In genomic region chr17:67993153-67993997, GRCh38 we compare ENCODE assay signal across 1 cellular context.
TF ChIP-seq lines count a peak whose summit lies in the region.

No MANE protein-coding gene starts in this region.

TF ChIP-seq in HepG2, 621 proteins besides CTCF, POLR2A, EP300 and RAD21 (continued from another document and continues in another):
- TF ChIP-seq, protein P1, sequence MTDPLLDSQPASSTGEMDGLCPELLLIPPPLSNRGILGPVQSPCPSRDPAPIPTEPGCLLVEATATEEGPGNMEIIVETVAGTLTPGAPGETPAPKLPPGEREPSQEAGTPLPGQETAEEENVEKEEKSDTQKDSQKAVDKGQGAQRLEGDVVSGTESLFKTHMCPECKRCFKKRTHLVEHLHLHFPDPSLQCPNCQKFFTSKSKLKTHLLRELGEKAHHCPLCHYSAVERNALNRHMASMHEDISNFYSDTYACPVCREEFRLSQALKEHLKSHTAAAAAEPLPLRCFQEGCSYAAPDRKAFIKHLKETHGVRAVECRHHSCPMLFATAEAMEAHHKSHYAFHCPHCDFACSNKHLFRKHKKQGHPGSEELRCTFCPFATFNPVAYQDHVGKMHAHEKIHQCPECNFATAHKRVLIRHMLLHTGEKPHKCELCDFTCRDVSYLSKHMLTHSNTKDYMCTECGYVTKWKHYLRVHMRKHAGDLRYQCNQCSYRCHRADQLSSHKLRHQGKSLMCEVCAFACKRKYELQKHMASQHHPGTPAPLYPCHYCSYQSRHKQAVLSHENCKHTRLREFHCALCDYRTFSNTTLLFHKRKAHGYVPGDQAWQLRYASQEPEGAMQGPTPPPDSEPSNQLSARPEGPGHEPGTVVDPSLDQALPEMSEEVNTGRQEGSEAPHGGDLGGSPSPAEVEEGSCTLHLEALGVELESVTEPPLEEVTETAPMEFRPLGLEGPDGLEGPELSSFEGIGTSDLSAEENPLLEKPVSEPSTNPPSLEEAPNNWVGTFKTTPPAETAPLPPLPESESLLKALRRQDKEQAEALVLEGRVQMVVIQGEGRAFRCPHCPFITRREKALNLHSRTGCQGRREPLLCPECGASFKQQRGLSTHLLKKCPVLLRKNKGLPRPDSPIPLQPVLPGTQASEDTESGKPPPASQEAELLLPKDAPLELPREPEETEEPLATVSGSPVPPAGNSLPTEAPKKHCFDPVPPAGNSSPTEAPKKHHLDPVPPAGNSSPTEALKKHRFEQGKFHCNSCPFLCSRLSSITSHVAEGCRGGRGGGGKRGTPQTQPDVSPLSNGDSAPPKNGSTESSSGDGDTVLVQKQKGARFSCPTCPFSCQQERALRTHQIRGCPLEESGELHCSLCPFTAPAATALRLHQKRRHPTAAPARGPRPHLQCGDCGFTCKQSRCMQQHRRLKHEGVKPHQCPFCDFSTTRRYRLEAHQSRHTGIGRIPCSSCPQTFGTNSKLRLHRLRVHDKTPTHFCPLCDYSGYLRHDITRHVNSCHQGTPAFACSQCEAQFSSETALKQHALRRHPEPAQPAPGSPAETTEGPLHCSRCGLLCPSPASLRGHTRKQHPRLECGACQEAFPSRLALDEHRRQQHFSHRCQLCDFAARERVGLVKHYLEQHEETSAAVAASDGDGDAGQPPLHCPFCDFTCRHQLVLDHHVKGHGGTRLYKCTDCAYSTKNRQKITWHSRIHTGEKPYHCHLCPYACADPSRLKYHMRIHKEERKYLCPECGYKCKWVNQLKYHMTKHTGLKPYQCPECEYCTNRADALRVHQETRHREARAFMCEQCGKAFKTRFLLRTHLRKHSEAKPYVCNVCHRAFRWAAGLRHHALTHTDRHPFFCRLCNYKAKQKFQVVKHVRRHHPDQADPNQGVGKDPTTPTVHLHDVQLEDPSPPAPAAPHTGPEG (CRISPR knock-in tag; IDR thresholded peaks at IDR 0.05), result 0 out of 2 replicates have a peak, but pooled peaks have one; percentile 6
- no peak for TF ChIP-seq CHCHD3 (CRISPR knock-in tag; IDR thresholded peaks at IDR 0.05)
- TF ChIP-seq HDAC1 (CRISPR knock-in tag; IDR thresholded peaks at IDR 0.05), result peak; percentile 59
- TF ChIP-seq ZNF83 (CRISPR knock-in tag; IDR thresholded peaks at IDR 0.05; ENCODE audit: borderline replicate concordance), result no peak; the same call in 1 of the 2 replicates
- no peak for TF ChIP-seq ZBTB33 (CRISPR knock-in tag; IDR thresholded peaks at IDR 0.05)
- TF ChIP-seq JARID2 (CRISPR knock-in tag; IDR thresholded peaks at IDR 0.05; ENCODE audit: insufficient replicate concordance), result no peak
- TF ChIP-seq, protein P2, sequence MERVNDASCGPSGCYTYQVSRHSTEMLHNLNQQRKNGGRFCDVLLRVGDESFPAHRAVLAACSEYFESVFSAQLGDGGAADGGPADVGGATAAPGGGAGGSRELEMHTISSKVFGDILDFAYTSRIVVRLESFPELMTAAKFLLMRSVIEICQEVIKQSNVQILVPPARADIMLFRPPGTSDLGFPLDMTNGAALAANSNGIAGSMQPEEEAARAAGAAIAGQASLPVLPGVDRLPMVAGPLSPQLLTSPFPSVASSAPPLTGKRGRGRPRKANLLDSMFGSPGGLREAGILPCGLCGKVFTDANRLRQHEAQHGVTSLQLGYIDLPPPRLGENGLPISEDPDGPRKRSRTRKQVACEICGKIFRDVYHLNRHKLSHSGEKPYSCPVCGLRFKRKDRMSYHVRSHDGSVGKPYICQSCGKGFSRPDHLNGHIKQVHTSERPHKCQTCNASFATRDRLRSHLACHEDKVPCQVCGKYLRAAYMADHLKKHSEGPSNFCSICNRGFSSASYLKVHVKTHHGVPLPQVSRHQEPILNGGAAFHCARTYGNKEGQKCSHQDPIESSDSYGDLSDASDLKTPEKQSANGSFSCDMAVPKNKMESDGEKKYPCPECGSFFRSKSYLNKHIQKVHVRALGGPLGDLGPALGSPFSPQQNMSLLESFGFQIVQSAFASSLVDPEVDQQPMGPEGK (CRISPR knock-in tag; IDR thresholded peaks at IDR 0.05), result 0 out of 2 replicates have a peak, but pooled peaks have one; percentile 22
- TF ChIP-seq CHD4 (IDR thresholded peaks at IDR 0.05; ENCODE audit: borderline replicate concordance, low read length), result no peak
- TF ChIP-seq, protein P3, sequence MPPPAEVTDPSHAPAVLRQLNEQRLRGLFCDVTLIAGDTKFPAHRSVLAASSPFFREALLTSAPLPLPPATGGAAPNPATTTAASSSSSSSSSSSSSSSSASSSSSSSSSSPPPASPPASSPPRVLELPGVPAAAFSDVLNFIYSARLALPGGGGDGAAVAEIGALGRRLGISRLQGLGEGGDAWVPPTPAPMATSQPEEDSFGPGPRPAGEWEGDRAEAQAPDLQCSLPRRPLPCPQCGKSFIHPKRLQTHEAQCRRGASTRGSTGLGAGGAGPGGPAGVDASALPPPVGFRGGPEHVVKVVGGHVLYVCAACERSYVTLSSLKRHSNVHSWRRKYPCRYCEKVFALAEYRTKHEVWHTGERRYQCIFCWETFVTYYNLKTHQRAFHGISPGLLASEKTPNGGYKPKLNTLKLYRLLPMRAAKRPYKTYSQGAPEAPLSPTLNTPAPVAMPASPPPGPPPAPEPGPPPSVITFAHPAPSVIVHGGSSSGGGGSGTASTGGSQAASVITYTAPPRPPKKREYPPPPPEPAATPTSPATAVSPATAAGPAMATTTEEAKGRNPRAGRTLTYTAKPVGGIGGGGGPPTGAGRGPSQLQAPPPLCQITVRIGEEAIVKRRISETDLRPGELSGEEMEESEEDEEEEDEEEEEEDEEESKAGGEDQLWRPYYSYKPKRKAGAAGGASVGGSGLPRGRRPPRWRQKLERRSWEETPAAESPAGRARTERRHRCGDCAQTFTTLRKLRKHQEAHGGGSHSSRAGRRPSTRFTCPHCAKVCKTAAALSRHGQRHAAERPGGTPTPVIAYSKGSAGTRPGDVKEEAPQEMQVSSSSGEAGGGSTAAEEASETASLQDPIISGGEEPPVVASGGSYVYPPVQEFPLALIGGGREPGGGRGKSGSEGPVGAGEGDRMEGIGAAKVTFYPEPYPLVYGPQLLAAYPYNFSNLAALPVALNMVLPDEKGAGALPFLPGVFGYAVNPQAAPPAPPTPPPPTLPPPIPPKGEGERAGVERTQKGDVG (CRISPR knock-in tag; IDR thresholded peaks at IDR 0.05; ENCODE audit: borderline replicate concordance), result no peak
- TF ChIP-seq RBAK (CRISPR knock-in tag; IDR thresholded peaks at IDR 0.05), result no peak
- no peak for TF ChIP-seq ONECUT2 (CRISPR knock-in tag; IDR thresholded peaks at IDR 0.05)
- TF ChIP-seq, protein P4, sequence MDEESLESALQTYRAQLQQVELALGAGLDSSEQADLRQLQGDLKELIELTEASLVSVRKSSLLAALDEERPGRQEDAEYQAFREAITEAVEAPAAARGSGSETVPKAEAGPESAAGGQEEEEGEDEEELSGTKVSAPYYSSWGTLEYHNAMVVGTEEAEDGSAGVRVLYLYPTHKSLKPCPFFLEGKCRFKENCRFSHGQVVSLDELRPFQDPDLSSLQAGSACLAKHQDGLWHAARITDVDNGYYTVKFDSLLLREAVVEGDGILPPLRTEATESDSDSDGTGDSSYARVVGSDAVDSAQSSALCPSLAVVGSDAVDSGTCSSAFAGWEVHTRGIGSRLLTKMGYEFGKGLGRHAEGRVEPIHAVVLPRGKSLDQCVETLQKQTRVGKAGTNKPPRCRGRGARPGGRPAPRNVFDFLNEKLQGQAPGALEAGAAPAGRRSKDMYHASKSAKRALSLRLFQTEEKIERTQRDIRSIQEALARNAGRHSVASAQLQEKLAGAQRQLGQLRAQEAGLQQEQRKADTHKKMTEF (CRISPR knock-in tag; IDR thresholded peaks at IDR 0.05), result peak; percentile 72; the same call in 1 of the 2 replicates
- no peak for TF ChIP-seq HHEX (CRISPR knock-in tag; IDR thresholded peaks at IDR 0.05)
- TF ChIP-seq ZNF44 (CRISPR knock-in tag; IDR thresholded peaks at IDR 0.05), result no peak
- TF ChIP-seq, protein P5, sequence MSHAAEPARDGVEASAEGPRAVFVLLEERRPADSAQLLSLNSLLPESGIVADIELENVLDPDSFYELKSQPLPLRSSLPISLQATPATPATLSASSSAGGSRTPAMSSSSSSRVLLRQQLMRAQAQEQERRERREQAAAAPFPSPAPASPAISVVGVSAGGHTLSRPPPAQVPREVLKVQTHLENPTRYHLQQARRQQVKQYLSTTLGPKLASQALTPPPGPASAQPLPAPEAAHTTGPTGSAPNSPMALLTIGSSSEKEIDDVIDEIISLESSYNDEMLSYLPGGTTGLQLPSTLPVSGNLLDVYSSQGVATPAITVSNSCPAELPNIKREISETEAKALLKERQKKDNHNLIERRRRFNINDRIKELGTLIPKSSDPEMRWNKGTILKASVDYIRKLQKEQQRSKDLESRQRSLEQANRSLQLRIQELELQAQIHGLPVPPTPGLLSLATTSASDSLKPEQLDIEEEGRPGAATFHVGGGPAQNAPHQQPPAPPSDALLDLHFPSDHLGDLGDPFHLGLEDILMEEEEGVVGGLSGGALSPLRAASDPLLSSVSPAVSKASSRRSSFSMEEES (CRISPR knock-in tag; IDR thresholded peaks at IDR 0.05), result no peak
- no peak for TF ChIP-seq ZNF576 (CRISPR knock-in tag; IDR thresholded peaks at IDR 0.05)
- TF ChIP-seq TCF7L2 (IDR thresholded peaks at IDR 0.05; ENCODE audit: low read depth, low read length), result no peak
- no peak for TF ChIP-seq USF2 (IDR thresholded peaks at IDR 0.05; ENCODE audit: low read depth, low read length)
- no peak for TF ChIP-seq USF2 (CRISPR knock-in tag; IDR thresholded peaks at IDR 0.05; ENCODE audit: borderline replicate concordance)
- TF ChIP-seq GABPA (IDR thresholded peaks at IDR 0.05; ENCODE audit: low read depth, low read length), result peak; percentile 83
- peak; percentile 23; the same call in 1 of the 2 replicates for TF ChIP-seq GABPA (CRISPR knock-in tag; IDR thresholded peaks at IDR 0.05; ENCODE audit: low read depth)
- no peak for TF ChIP-seq ZNF674 (CRISPR knock-in tag; IDR thresholded peaks at IDR 0.05; ENCODE audit: low read depth)
- TF ChIP-seq, protein P6, sequence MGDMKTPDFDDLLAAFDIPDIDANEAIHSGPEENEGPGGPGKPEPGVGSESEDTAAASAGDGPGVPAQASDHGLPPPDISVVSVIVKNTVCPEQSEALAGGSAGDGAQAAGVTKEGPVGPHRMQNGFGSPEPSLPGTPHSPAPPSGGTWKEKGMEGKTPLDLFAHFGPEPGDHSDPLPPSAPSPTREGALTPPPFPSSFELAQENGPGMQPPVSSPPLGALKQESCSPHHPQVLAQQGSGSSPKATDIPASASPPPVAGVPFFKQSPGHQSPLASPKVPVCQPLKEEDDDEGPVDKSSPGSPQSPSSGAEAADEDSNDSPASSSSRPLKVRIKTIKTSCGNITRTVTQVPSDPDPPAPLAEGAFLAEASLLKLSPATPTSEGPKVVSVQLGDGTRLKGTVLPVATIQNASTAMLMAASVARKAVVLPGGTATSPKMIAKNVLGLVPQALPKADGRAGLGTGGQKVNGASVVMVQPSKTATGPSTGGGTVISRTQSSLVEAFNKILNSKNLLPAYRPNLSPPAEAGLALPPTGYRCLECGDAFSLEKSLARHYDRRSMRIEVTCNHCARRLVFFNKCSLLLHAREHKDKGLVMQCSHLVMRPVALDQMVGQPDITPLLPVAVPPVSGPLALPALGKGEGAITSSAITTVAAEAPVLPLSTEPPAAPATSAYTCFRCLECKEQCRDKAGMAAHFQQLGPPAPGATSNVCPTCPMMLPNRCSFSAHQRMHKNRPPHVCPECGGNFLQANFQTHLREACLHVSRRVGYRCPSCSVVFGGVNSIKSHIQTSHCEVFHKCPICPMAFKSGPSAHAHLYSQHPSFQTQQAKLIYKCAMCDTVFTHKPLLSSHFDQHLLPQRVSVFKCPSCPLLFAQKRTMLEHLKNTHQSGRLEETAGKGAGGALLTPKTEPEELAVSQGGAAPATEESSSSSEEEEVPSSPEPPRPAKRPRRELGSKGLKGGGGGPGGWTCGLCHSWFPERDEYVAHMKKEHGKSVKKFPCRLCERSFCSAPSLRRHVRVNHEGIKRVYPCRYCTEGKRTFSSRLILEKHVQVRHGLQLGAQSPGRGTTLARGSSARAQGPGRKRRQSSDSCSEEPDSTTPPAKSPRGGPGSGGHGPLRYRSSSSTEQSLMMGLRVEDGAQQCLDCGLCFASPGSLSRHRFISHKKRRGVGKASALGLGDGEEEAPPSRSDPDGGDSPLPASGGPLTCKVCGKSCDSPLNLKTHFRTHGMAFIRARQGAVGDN (CRISPR knock-in tag; IDR thresholded peaks at IDR 0.05), result peak; percentile 71
- peak; percentile 37; the same call in 1 of the 2 replicates for TF ChIP-seq YEATS2 (CRISPR knock-in tag; IDR thresholded peaks at IDR 0.05; ENCODE audit: borderline replicate concordance)
- no peak for TF ChIP-seq GATAD1 (CRISPR knock-in tag; IDR thresholded peaks at IDR 0.05)
- no peak for TF ChIP-seq ZNF354B (CRISPR knock-in tag; IDR thresholded peaks at IDR 0.05)
- TF ChIP-seq AHR (CRISPR knock-in tag; IDR thresholded peaks at IDR 0.05), result no peak; the same call in 1 of the 2 replicates
